In genomic region chr12:51972849-51973273, GRCh38 we compare ENCODE assay signal across 8 cellular contexts. TPM values are rescaled to one million over a fixed set of nuclear protein-coding genes. Genes with fewer than 3 reads are reported as not detected.
DNase-seq lines count a peak whose midpoint lies in the region; FAIRE-seq and TF ChIP-seq lines count a peak whose summit lies in the region.

No MANE protein-coding gene starts in this region.

- H3K27ac Mint-ChIP-seq in activated CD4-positive, alpha-beta T cell treated with anti-CD3 and anti-CD28 coated beads, Interleukin-2, amount 10 ng/mL, durations not matched to agents 7 days and 5 days, result peak overlapping the region; percentile 25

- WGBS in esophagus, 2 donors, result 26 to 30% methylated on average over 9 of the region's 9 CpGs

- CTCF ChIA-PET in activated CD4-positive, alpha-beta T cell treated with anti-CD3 and anti-CD28 coated beads, Interleukin-2, amount 10 ng/mL, durations not matched to agents 7 days and 5 days (lab: Charles Lee), result interaction anchor here (1.2 to 1.8 kb wide), 2 partner anchors 8 to 50 kb away, joined by 4 read pairs; no protein-coding TSS in a partner anchor

- peaks cover 12 to 18% of the 10 kb centered on the region in 2 donors for H3K36me3 ChIP-seq in esophagus (ENCODE audit: control insufficient read depth in 2 of 2, insufficient read depth in 2 of 2, low read length in 1 of 2)
- no peaks in the 10 kb centered on the region for H3K36me3 ChIP-seq in uterus

- DNase-seq in GM12891 (ENCODE audit: insufficient read length, low spot score) (no peak), occipital lobe (lab: John Stamatoyannopoulos, UW) (peak; percentile 32), uterus (peak; percentile 47 to 63), cerebellar nuclear complex (lab: John Stamatoyannopoulos, UW) (no peak), ACHN (no peak), epidermal melanocyte (ENCODE audit: insufficient read length, low spot score) (no peak)
- peak; percentile 32 for DNase-seq in activated CD4-positive, alpha-beta T cell treated with anti-CD3 and anti-CD28 coated beads, Interleukin-2, amount 10 ng/mL, durations not matched to agents 7 days and 5 days

- POLR2A ChIA-PET in activated CD4-positive, alpha-beta T cell treated with anti-CD3 and anti-CD28 coated beads, Interleukin-2, amount 10 ng/mL, durations not matched to agents 7 days and 5 days (lab: Charles Lee), result no interaction called here

- TF ChIP-seq POLR2A in GM12891 (IDR thresholded peaks at IDR 0.05; ENCODE audit: low read depth, low read length) (no peak), uterus (IDR thresholded peaks at IDR 0.05) (no peak)

- H3K9me3 ChIP-seq in esophagus (ENCODE audit: control insufficient read depth in 2 of 2, insufficient read depth in 1 of 2, low read depth in 1 of 2, low read length in 1 of 2) (no peaks in the 10 kb centered on the region), uterus (no peaks in the 10 kb centered on the region)

- H3K27ac ChIP-seq in esophagus (ENCODE audit: low read depth in 2 of 2, low read length in 1 of 2) (peak overlapping the region; percentile 30 to 77), uterus (peak overlapping the region; percentile 18 to 39)

- FAIRE-seq in GM12891 (lab: Jason Lieb, UNC), result no peak

- intact Hi-C loops in uterus (cut with DNase I; ENCODE audit: low total_unique reads), result no loop called here

- H3K36me3 Mint-ChIP-seq in activated CD4-positive, alpha-beta T cell treated with anti-CD3 and anti-CD28 coated beads, Interleukin-2, amount 10 ng/mL, durations not matched to agents 7 days and 5 days (ENCODE audit: low read depth), result peaks cover 18% of the 10 kb centered on the region

- H3K27me3 ChIP-seq in esophagus (ENCODE audit: control insufficient read depth in 1 of 2, insufficient read depth in 2 of 2, low read length in 2 of 2) (no peaks in the 10 kb centered on the region), uterus (no peaks in the 10 kb centered on the region)

- no peak overlapping the region for H3K4me3 Mint-ChIP-seq in activated CD4-positive, alpha-beta T cell treated with anti-CD3 and anti-CD28 coated beads, Interleukin-2, amount 10 ng/mL, durations not matched to agents 7 days and 5 days

- peaks cover 71% of the 10 kb centered on the region for H3K4me1 Mint-ChIP-seq in activated CD4-positive, alpha-beta T cell treated with anti-CD3 and anti-CD28 coated beads, Interleukin-2, amount 10 ng/mL, durations not matched to agents 7 days and 5 days

- TF ChIP-seq CTCF in uterus (IDR thresholded peaks at IDR 0.05), result no peak

- H3K4me1 ChIP-seq in esophagus (ENCODE audit: control insufficient read depth in 2 of 2, insufficient read depth in 2 of 2, low read length in 1 of 2), result peaks cover 0 to 14% of the 10 kb centered on the region in 2 donors
- H3K4me1 ChIP-seq in uterus, result peaks cover 0 to 9% of the 10 kb centered on the region in 2 donors

- H3K9me3 Mint-ChIP-seq in activated CD4-positive, alpha-beta T cell treated with anti-CD3 and anti-CD28 coated beads, Interleukin-2, amount 10 ng/mL, durations not matched to agents 7 days and 5 days, result no peaks in the 10 kb centered on the region

- in situ Hi-C loops in ACHN (cut with HindIII; ENCODE audit: low pct_ligation_motif_present, low pct_unique_long_range_greater_than_20kb, low sequenced_read_pairs), result no loop called here

- H3K4me3 ChIP-seq in esophagus (ENCODE audit: low read depth in 1 of 2, low read length in 2 of 2), result no peak overlapping the region
- H3K4me3 ChIP-seq in uterus, result no peak overlapping the region

- peaks cover 8% of the 10 kb centered on the region for H3K27me3 Mint-ChIP-seq in activated CD4-positive, alpha-beta T cell treated with anti-CD3 and anti-CD28 coated beads, Interleukin-2, amount 10 ng/mL, durations not matched to agents 7 days and 5 days

TF ChIP-seq in GM12891, 5 proteins besides CTCF, POLR2A, EP300 and RAD21:
- TF ChIP-seq PAX5 (IDR thresholded peaks at IDR 0.05; ENCODE audit: insufficient read depth, low read length, severe bottlenecking) (no peak), TAF1 (IDR thresholded peaks at IDR 0.05; ENCODE audit: low read depth, low read length) (no peak), POU2F2 (IDR thresholded peaks at IDR 0.05; ENCODE audit: low read depth, low read length) (no peak), POLR2AphosphoS5 (IDR thresholded peaks at IDR 0.05; ENCODE audit: low read depth, low read length) (no peak), SPI1 (IDR thresholded peaks at IDR 0.05; ENCODE audit: low read depth, low read length) (peak; percentile 14; the same call in 1 of the 2 replicates)

RNA-seq across cellular contexts. Expression of gene ACVR1B, which starts 21.4 kb away (rescaled TPM):
- polyA plus RNA-seq in GM12891 (2012; ENCODE audit: low read depth, missing spikeins), result 1.6 TPM
- 1 to 10 TPM; 5.5 to 5.7 TPM for total RNA-seq in activated CD4-positive, alpha-beta T cell treated with anti-CD3 and anti-CD28 coated beads, Interleukin-2, amount 10 ng/mL, durations not matched to agents 7 days and 5 days
- 10 to 100 TPM; 11.6 to 12.4 TPM for polyA plus RNA-seq in esophagus
- total RNA-seq in occipital lobe (43.2 TPM), uterus (10 to 100 TPM in 3 of 4 donors, 1 to 10 TPM in 1; 2.6 to 31.6 (median 14.4) TPM)

RNA-seq across cellular contexts. Expression of gene TAMALIN, which starts 33.9 kb away (rescaled TPM):
- polyA plus RNA-seq in GM12891 (2012; ENCODE audit: low read depth, missing spikeins), result 1.3 TPM
- 1 to 10 TPM; 5.7 to 6.9 TPM for total RNA-seq in activated CD4-positive, alpha-beta T cell treated with anti-CD3 and anti-CD28 coated beads, Interleukin-2, amount 10 ng/mL, durations not matched to agents 7 days and 5 days
- polyA plus RNA-seq in esophagus, result 1 to 10 TPM; 6.1 to 7.4 TPM
- 1.6 TPM for total RNA-seq in occipital lobe
- total RNA-seq in uterus, result 100 to 1,000 TPM in 1 of 4 donors, 10 to 100 TPM in 2, 1 to 10 TPM in 1; 6.4 to 153 (median 42.1) TPM

Comparison
In these comparisons a context has a peak if more than half of its experiments do, and no peak if none do; other contexts are left out.
1. DNase-seq: peak in activated CD4-positive, alpha-beta T cell treated with anti-CD3 and anti-CD28 coated beads, Interleukin-2, amount 10 ng/mL, durations not matched to agents 7 days and 5 days (single experiment), occipital lobe (single experiment) and uterus (2 of 2); none in GM12891 (single experiment), cerebellar nuclear complex (0 of 2), ACHN (single experiment) and epidermal melanocyte (single experiment).